Comparison of ENCODE assay signal across 16 cellular contexts in the genomic region with DNA sequence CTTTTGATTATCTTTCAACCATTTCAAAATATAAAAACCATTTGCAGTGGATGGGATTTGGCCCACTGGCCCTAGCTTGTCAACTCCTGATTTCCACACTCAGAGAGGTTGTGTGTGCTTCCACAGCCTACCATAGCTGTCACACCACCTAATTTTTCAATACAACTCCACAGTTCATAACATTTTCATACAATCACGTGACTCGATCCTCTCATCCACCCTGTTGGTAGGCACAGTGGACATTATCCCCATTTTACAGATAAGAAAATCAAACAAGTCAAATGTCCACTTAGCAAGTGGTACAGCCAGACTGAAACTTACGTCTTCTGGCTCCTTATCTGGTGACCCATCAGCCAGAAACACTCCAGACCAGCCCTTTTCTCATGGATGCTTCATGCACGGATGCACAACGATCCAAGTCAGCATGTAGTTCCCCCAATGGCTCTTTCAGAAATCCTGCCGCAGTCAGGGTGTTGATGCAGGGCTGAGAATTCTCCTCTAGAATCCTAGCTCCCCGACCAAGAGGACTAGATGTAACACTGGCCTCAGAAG.
DNase-seq lines count a peak whose midpoint lies in the region; ATAC-seq, FAIRE-seq and TF ChIP-seq lines count a peak whose summit lies in the region.
"Had no signal": no experiment of that assay in that cellular context is flagged by ENCODE, and none has a peak within 500 bp of the region (broad histone marks: within the 10 kb centered on the region; RNA-seq: fewer than 3 reads in every experiment).

No MANE protein-coding gene starts in this region.

- H3K9me3 ChIP-seq in SK-N-SH (no peaks in the 10 kb centered on the region), K562 (replicated peaks; ENCODE audit: control insufficient read depth, insufficient read depth, low read depth, low read length) (no peaks in the 10 kb centered on the region), sigmoid colon (no peaks in the 10 kb centered on the region), lower lobe of right lung (no peaks in the 10 kb centered on the region)
- H3K9me3 ChIP-seq: HAP-1 had no signal

- H3K36me3 Mint-ChIP-seq in nephron progenitor cell (ENCODE audit: low read depth): no peaks in the 10 kb centered on the region

- no TSS peak for BruUV-seq in K562 (replicated peaks; lab: Mats Ljungman, UMichigan)

- H3K4me2 ChIP-seq in SK-N-SH (no peak overlapping the region), K562 (ENCODE audit: insufficient read depth, low read length) (no peak overlapping the region)

- H3K36me3 ChIP-seq in SK-N-SH (replicated peaks in 1 of 2; ENCODE audit: control insufficient read depth in 1 of 2, insufficient read depth in 2 of 2, low read length in 1 of 2) (no peaks in the 10 kb centered on the region), K562 (ENCODE audit: control insufficient read depth, insufficient read depth, low read length) (no peaks in the 10 kb centered on the region), sigmoid colon (no peaks in the 10 kb centered on the region), lower lobe of right lung (no peaks in the 10 kb centered on the region)
- H3K36me3 ChIP-seq: HAP-1 had no signal

- H3K4me1 Mint-ChIP-seq in nephron progenitor cell: peaks cover 52% of the 10 kb centered on the region

- TF ChIP-seq RAD21 in SK-N-SH (IDR thresholded peaks at IDR 0.05; ENCODE audit: low read length): no peak
- TF ChIP-seq RAD21 in K562 (CRISPR knock-in tag; conservative IDR thresholded peaks at IDR 0.05 in 1 of 2, IDR thresholded peaks at IDR 0.05 in 1 of 2): no peak

- H3K4me3 Mint-ChIP-seq in nephron progenitor cell: no peak overlapping the region
- H3K4me3 Mint-ChIP-seq: CD4-positive, alpha-beta T cell had no signal

- no peak overlapping the region for H3K27ac ChIP-seq in SK-N-SH (ENCODE audit: low read depth in 2 of 2, low read length in 1 of 2)
- no peak overlapping the region for H3K27ac ChIP-seq in K562 (ENCODE audit: extremely low read depth, low read depth, low read length)
- H3K27ac ChIP-seq in sigmoid colon: no peak overlapping the region
- no peak overlapping the region for H3K27ac ChIP-seq in lower lobe of right lung
- H3K27ac ChIP-seq: 22Rv1 had no signal

- WGBS in SK-N-SH (ENCODE audit: low lambda C conversion rate): 84% methylated on average over 6 of the region's 7 CpGs
- 0% methylated on average over 7 of the region's 7 CpGs for WGBS in K562 (ENCODE audit: insufficient coverage, low coverage, missing lambda C conversion rate)
- 95% methylated on average over 7 of the region's 7 CpGs for WGBS in sigmoid colon, 2 donors

- H3K4me1 ChIP-seq in SK-N-SH (ENCODE audit: control insufficient read depth in 1 of 2, insufficient read depth in 2 of 2, low read depth in 1 of 2, low read length in 1 of 2) (peaks cover 27 to 28% of the 10 kb centered on the region in 2 experiments; a peak in 3 of 4 replicates), K562 (replicated peaks in 1 of 2; ENCODE audit: control insufficient read depth in 2 of 2, insufficient read depth in 2 of 2, low read length in 2 of 2) (peaks cover 0 to 4% of the 10 kb centered on the region in 2 experiments; a peak in 2 of 5 replicates), sigmoid colon (peaks cover 0 to 19% (median 15%) of the 10 kb centered on the region in 4 donors), lower lobe of right lung (no peaks in the 10 kb centered on the region)
- H3K4me1 ChIP-seq: HAP-1 had no signal

- H3K9me2 ChIP-seq in SK-N-SH: no peaks in the 10 kb centered on the region

- H3K9ac ChIP-seq in SK-N-SH (no peak overlapping the region), K562 (ENCODE audit: insufficient read depth in 1 of 2, low read depth in 2 of 2, low read length in 2 of 2) (no peak overlapping the region)

- H2AFZ ChIP-seq in SK-N-SH (ENCODE audit: low read depth) (no peak overlapping the region), K562 (ENCODE audit: low read depth, low read length) (no peak overlapping the region)

- TF ChIP-seq POLR2A in K562 (conservative IDR thresholded peaks at IDR 0.05): no peak
- no peak for TF ChIP-seq POLR2A in sigmoid colon (IDR thresholded peaks at IDR 0.05)

- H4K20me1 ChIP-seq in SK-N-SH (ENCODE audit: insufficient read depth): 0 out of 2 replicates have a peak, but pooled peaks cover 4% of the 10 kb centered on the region
- 0 out of 2 replicates have a peak, but pooled peaks cover 7% of the 10 kb centered on the region for H4K20me1 ChIP-seq in K562 (replicated peaks; ENCODE audit: control insufficient read depth, insufficient read depth, low read length)

- peaks cover 17% of the 10 kb centered on the region for H3F3A ChIP-seq in SK-N-SH (replicated peaks; ENCODE audit: insufficient read depth)

- in situ Hi-C loops in K562 (cut with MboI): no loop called here

- TF ChIP-seq CTCF in SK-N-SH (IDR thresholded peaks at IDR 0.05) (no peak), K562 (IDR thresholded peaks at IDR 0.05 in 2 of 3, conservative IDR thresholded peaks at IDR 0.05 in 1 of 3; ENCODE audit: insufficient read depth in 2 of 3, low read depth in 1 of 3, low read length in 3 of 3) (no peak), nephron progenitor cell (IDR thresholded peaks at IDR 0.05) (no peak), sigmoid colon (IDR thresholded peaks at IDR 0.05) (no peak), lower lobe of right lung (IDR thresholded peaks at IDR 0.05) (no peak)

- H3K27ac Mint-ChIP-seq in nephron progenitor cell: peak overlapping the region; percentile 44
- H3K27ac Mint-ChIP-seq: CD4-positive, alpha-beta T cell had no signal

- H3K27me3 ChIP-seq in SK-N-SH (ENCODE audit: insufficient read depth) (no peaks in the 10 kb centered on the region), K562 (ENCODE audit: control insufficient read depth in 2 of 2, insufficient read depth in 2 of 2, low read length in 2 of 2) (peaks cover 23 to 56% of the 10 kb centered on the region in 2 experiments), sigmoid colon (no peaks in the 10 kb centered on the region), lower lobe of right lung (ENCODE audit: low read depth) (no peaks in the 10 kb centered on the region)

- POLR2A ChIA-PET in SK-N-SH (lab: Yijun Ruan, JAX) (no interaction called here), K562 (lab: Yijun Ruan, JAX) (interaction anchor here (0.8 kb wide), 1 partner anchor 22 kb away, joined by 3 read pairs; no protein-coding TSS in a partner anchor)

- CTCF ChIA-PET in SK-N-SH (lab: Yijun Ruan, JAX): no interaction called here
- CTCF ChIA-PET in K562 (lab: Yijun Ruan, JAX; ENCODE audit: low intra/inter-chr PET ratio): no interaction called here

- TF ChIP-seq EP300 in SK-N-SH (IDR thresholded peaks at IDR 0.05; ENCODE audit: borderline replicate concordance in 1 of 2, low read depth in 1 of 2, low read length in 1 of 2): no peak
- no peak for TF ChIP-seq EP300 in K562 (IDR thresholded peaks at IDR 0.05; ENCODE audit: low read length)
- no peak for TF ChIP-seq EP300 in sigmoid colon (IDR thresholded peaks at IDR 0.05)

- FAIRE-seq in K562 (lab: Jason Lieb, UNC): no peak
- FAIRE-seq: GM12878, GM18507 had no signal

- H3K9me3 Mint-ChIP-seq in nephron progenitor cell: no peaks in the 10 kb centered on the region
- H3K9me3 Mint-ChIP-seq: CD4-positive, alpha-beta T cell had no signal

- H3K4me3 ChIP-seq in SK-N-SH (ENCODE audit: low read depth in 2 of 2, low read length in 1 of 2) (no peak overlapping the region), K562 (no peak overlapping the region), sigmoid colon (no peak overlapping the region), lower lobe of right lung (no peak overlapping the region)
- H3K4me3 ChIP-seq: GM12878, HAP-1 had no signal

- peaks cover 29% of the 10 kb centered on the region for H3K27me3 Mint-ChIP-seq in nephron progenitor cell (ENCODE audit: low read depth, poor library complexity)
- H3K27me3 Mint-ChIP-seq: CD4-positive, alpha-beta T cell had no signal

- ATAC-seq in SK-N-SH treated with all-trans-retinoic acid at 6 μM for 48 hours (no peak), K562 (no peak), lower lobe of right lung (no peak), GM18907 (IDR thresholded peaks at IDR 0.05; ENCODE audit: unreplicated experiment) (no peak)
- ATAC-seq: GM12878 had no signal

- H3K9me1 ChIP-seq in K562 (ENCODE audit: control insufficient read depth, insufficient read depth, low read length): no peaks in the 10 kb centered on the region

- intact Hi-C loops in K562 (cut with micrococcal nuclease): no loop called here
- intact Hi-C loops in sigmoid colon (cut with DNase I): loop anchor here (5.0 to 10.0 kb wide), 2 partner anchors 88 to 95 kb away; a partner anchor contains a TSS
- intact Hi-C loops in lower lobe of right lung (cut with DNase I): no loop called here

- no peak for DNase-seq in SK-N-SH
- DNase-seq in K562 (ENCODE audit: extremely low read depth in 1 of 4, low spot score in 3 of 4): no peak
- DNase-seq in nephron progenitor cell: no peak
- DNase-seq in sigmoid colon: no peak
- DNase-seq in lower lobe of right lung: no peak
- DNase-seq: C1 segment of cervical spinal cord; CD4-positive, alpha-beta T cell; DMS79; GOT3; IMR-90 had no signal

- H3K79me2 ChIP-seq in SK-N-SH (ENCODE audit: insufficient read depth): no peaks in the 10 kb centered on the region
- no peaks in the 10 kb centered on the region for H3K79me2 ChIP-seq in K562 (ENCODE audit: control insufficient read depth, insufficient read depth, low read length)

TF ChIP-seq in SK-N-SH, 30 proteins besides CTCF, POLR2A, EP300 and RAD21:
- TF ChIP-seq ELF1 (IDR thresholded peaks at IDR 0.05) (no peak), GATA2 (CRISPR knock-in tag; IDR thresholded peaks at IDR 0.05) (peak; percentile 29; the same call in 1 of the 2 replicates)

TF ChIP-seq in K562, 482 proteins besides CTCF, POLR2A, EP300 and RAD21 (continues in another document):
- TF ChIP-seq, protein P1, sequence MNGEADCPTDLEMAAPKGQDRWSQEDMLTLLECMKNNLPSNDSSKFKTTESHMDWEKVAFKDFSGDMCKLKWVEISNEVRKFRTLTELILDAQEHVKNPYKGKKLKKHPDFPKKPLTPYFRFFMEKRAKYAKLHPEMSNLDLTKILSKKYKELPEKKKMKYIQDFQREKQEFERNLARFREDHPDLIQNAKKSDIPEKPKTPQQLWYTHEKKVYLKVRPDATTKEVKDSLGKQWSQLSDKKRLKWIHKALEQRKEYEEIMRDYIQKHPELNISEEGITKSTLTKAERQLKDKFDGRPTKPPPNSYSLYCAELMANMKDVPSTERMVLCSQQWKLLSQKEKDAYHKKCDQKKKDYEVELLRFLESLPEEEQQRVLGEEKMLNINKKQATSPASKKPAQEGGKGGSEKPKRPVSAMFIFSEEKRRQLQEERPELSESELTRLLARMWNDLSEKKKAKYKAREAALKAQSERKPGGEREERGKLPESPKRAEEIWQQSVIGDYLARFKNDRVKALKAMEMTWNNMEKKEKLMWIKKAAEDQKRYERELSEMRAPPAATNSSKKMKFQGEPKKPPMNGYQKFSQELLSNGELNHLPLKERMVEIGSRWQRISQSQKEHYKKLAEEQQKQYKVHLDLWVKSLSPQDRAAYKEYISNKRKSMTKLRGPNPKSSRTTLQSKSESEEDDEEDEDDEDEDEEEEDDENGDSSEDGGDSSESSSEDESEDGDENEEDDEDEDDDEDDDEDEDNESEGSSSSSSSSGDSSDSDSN (IDR thresholded peaks at IDR 0.05; ENCODE audit: borderline replicate concordance in 1 of 2, low read depth in 2 of 2, low read length in 2 of 2): no peak
